ENCODE assay signal across 14 cellular contexts in genomic region chr1:39210649-39211048, GRCh38. TPM values are rescaled to one million over a fixed set of nuclear protein-coding genes. Genes with fewer than 3 reads are reported as not detected.
A peak's percentile ranks its signal among the peaks of the same experiment; 100 is the strongest.
DNase-seq lines count a peak whose midpoint lies in the region; ATAC-seq, FAIRE-seq and TF ChIP-seq lines count a peak whose summit lies in the region.
"Had no signal": no experiment of that assay in that cellular context is flagged by ENCODE, and none has a peak within 500 bp of the region (broad histone marks: within the 10 kb centered on the region; RNA-seq: fewer than 3 reads in every experiment).

No MANE protein-coding gene starts in this region.

- CTCF ChIA-PET in activated naive CD4-positive, alpha-beta T cell treated with anti-CD3 and anti-CD28 coated beads, Interleukin-2, amount 10 ng/mL, durations not matched to agents 7 days and 5 days (lab: Charles Lee), result interaction anchor here (9.1 kb wide), 1 partner anchor 18 kb away, joined by 123 read pairs; no protein-coding TSS in a partner anchor
- CTCF ChIA-PET in activated naive CD4-positive, alpha-beta T cell treated with anti-CD3 and anti-CD28 coated beads for 36 hours (lab: Charles Lee), result interaction anchor here (0.6 to 7.9 kb wide), 2 partner anchors 17 to 615 kb away, joined by 4 to 100 read pairs; no protein-coding TSS in a partner anchor
- CTCF ChIA-PET in H1 (lab: Charles Lee; ENCODE audit: partially characterized antibody) (interaction anchor here (0.7 to 5.4 kb wide), 9 partner anchors 9 to 48 kb away, joined by 3 to 29 read pairs (median 4); no protein-coding TSS in a partner anchor), Calu3 (lab: Charles Lee) (interaction anchor here (1.0 kb wide), 1 partner anchor 18 kb away, joined by 5 read pairs; no protein-coding TSS in a partner anchor)

- H3K56ac ChIP-seq in H1 (replicated peaks; ENCODE audit: insufficient read length, low read depth, low read length), result no peak overlapping the region

- H2BK15ac ChIP-seq in H1 (ENCODE audit: low read length), result no peak overlapping the region

- H2BK120ac ChIP-seq in H1 (replicated peaks; ENCODE audit: low read depth, low read length), result no peak overlapping the region

- no peak for ATAC-seq in stimulated activated naive CD8-positive, alpha-beta T cell treated with anti-CD3 and anti-CD28 coated beads, Interleukin-15, Interleukin-2, amounts not matched to agents 100 U/mL and 50 U/mL, for 24 hours
- no peak for ATAC-seq in HG02840 (IDR thresholded peaks at IDR 0.05; ENCODE audit: low FRiP score, unreplicated experiment)

- TF ChIP-seq EP300 in H1 (IDR thresholded peaks at IDR 0.05; ENCODE audit: borderline replicate concordance in 1 of 2, low read depth in 2 of 2, low read length in 2 of 2), result no peak

- H4K20me1 ChIP-seq in H1 (replicated peaks in 1 of 2; ENCODE audit: control insufficient read depth in 1 of 2, insufficient read depth in 2 of 2, low read length in 2 of 2), result peaks cover 3 to 7% of the 10 kb centered on the region in 2 experiments

- no peak overlapping the region for H3K18ac ChIP-seq in H1 (ENCODE audit: extremely low read depth, low read length)

- no peak for DNase-seq in activated naive CD4-positive, alpha-beta T cell treated with anti-CD3 and anti-CD28 coated beads, Interleukin-2, amount 10 ng/mL, durations not matched to agents 7 days and 5 days
- no peak for DNase-seq in activated naive CD4-positive, alpha-beta T cell treated with anti-CD3 and anti-CD28 coated beads for 36 hours
- DNase-seq in stimulated activated naive CD8-positive, alpha-beta T cell treated with anti-CD3 and anti-CD28 coated beads, Interleukin-15, Interleukin-2, amounts not matched to agents 100 U/mL and 50 U/mL, for 24 hours, result no peak
- DNase-seq in H1 (ENCODE audit: low read depth in 1 of 2, low spot score in 2 of 2), result peak in 1 of 2 experiments; percentile 11
- DNase-seq in tibial artery, result no peak
- DNase-seq in Calu3, result no peak
- DNase-seq: 8988T, AML-193, DMS 273 treated with DMSO at 0.1 percent for 48 hours, HCEC 1CT, HFFc6 had no signal

- no peak overlapping the region for H3K23ac ChIP-seq in H1 (ENCODE audit: insufficient read length)

- H3K9me3 ChIP-seq in H1 (ENCODE audit: insufficient read depth in 2 of 2, low read depth in 1 of 2, low read length in 1 of 2) (no peaks in the 10 kb centered on the region), tibial artery (no peaks in the 10 kb centered on the region)

- no peaks in the 10 kb centered on the region for H3K23me2 ChIP-seq in H1 (ENCODE audit: low read depth, low read length)

- H3K27ac Mint-ChIP-seq in activated naive CD4-positive, alpha-beta T cell treated with anti-CD3 and anti-CD28 coated beads, Interleukin-2, amount 10 ng/mL, durations not matched to agents 7 days and 5 days, result no peak overlapping the region
- no peak overlapping the region for H3K27ac Mint-ChIP-seq in activated naive CD4-positive, alpha-beta T cell treated with anti-CD3 and anti-CD28 coated beads for 36 hours
- H3K27ac Mint-ChIP-seq in stimulated activated naive CD8-positive, alpha-beta T cell treated with anti-CD3 and anti-CD28 coated beads, Interleukin-15, Interleukin-2, amounts not matched to agents 100 ng/mL and 50 ng/mL, for 24 hours, result peak overlapping the region; percentile 36
- no peak overlapping the region for H3K27ac Mint-ChIP-seq in Calu3 (ENCODE audit: unreplicated experiment)
- H3K27ac Mint-ChIP-seq: HFFc6 had no signal

- peaks cover 0 to 76% of the 10 kb centered on the region in 2 experiments; a peak in 3 of 4 replicates for H3K79me2 ChIP-seq in H1 (ENCODE audit: control insufficient read depth in 1 of 2, insufficient read depth in 2 of 2, low read length in 2 of 2)

- no TSS peak for BruUV-seq in Calu3 (replicated peaks; lab: Mats Ljungman, UMichigan)

- H3K14ac ChIP-seq in H1 (ENCODE audit: insufficient read length), result no peak overlapping the region

- H3K27me3 ChIP-seq in H1 (replicated peaks in 1 of 4; ENCODE audit: control insufficient read depth in 3 of 4, extremely low read depth in 1 of 4, insufficient read depth in 3 of 4, low read length in 3 of 4) (no peaks in the 10 kb centered on the region), tibial artery (no peaks in the 10 kb centered on the region)
- H3K27me3 ChIP-seq: BLaER1 had no signal

- no peak overlapping the region for H4K91ac ChIP-seq in H1 (replicated peaks; ENCODE audit: insufficient read length, low read length)

- H3K36me3 ChIP-seq in H1 (ENCODE audit: control insufficient read depth in 2 of 4, insufficient read depth in 4 of 4, low read length in 3 of 4) (no peaks in the 10 kb centered on the region; a peak in 1 of 8 replicates), tibial artery (no peaks in the 10 kb centered on the region)

- peaks cover 23% of the 10 kb centered on the region for H3K79me1 ChIP-seq in H1 (ENCODE audit: low read depth, low read length)

- H2AK5ac ChIP-seq in H1 (ENCODE audit: low read depth, low read length), result no peak overlapping the region

- H4K5ac ChIP-seq in H1 (ENCODE audit: insufficient read length, low read depth, low read length), result no peak overlapping the region

- H3K9me3 Mint-ChIP-seq in activated naive CD4-positive, alpha-beta T cell treated with anti-CD3 and anti-CD28 coated beads, Interleukin-2, amount 10 ng/mL, durations not matched to agents 7 days and 5 days, result peaks cover 4% of the 10 kb centered on the region
- peaks cover 2% of the 10 kb centered on the region for H3K9me3 Mint-ChIP-seq in activated naive CD4-positive, alpha-beta T cell treated with anti-CD3 and anti-CD28 coated beads for 36 hours
- no peaks in the 10 kb centered on the region for H3K9me3 Mint-ChIP-seq in stimulated activated naive CD8-positive, alpha-beta T cell treated with anti-CD3 and anti-CD28 coated beads, Interleukin-15, Interleukin-2, amounts not matched to agents 100 ng/mL and 50 ng/mL, for 24 hours
- no peaks in the 10 kb centered on the region for H3K9me3 Mint-ChIP-seq in Calu3 (ENCODE audit: low read depth, unreplicated experiment)
- H3K9me3 Mint-ChIP-seq: HFFc6 had no signal

- H2AFZ ChIP-seq in H1 (ENCODE audit: low read length), result no peak overlapping the region

- H2BK5ac ChIP-seq in H1 (ENCODE audit: low read depth, low read length), result no peak overlapping the region

- H3K27ac ChIP-seq in H1 (ENCODE audit: low read depth, low read length), result no peak overlapping the region
- H3K27ac ChIP-seq in tibial artery, result peak overlapping the region; percentile 21 to 90
- H3K27ac ChIP-seq: BLaER1 had no signal

- 93% methylated on average over 1 of the region's 3 CpGs; no CpG with 5 or more reads in 1 of the 2 experiments for WGBS in H1 (ENCODE audit: extremely low coverage in 1 of 2, insufficient coverage in 1 of 2, insufficient read length in 1 of 2, insufficient replicate concordance in 2 of 2, low coverage in 1 of 2, low lambda C conversion rate in 2 of 2, missing lambda C conversion rate in 1 of 2), 2 experiments

- H3K4me1 ChIP-seq in H1 (replicated peaks in 1 of 4; ENCODE audit: control insufficient read depth in 3 of 4, insufficient read depth in 4 of 4, low read length in 3 of 4) (peaks cover 10 to 23% (median 13%) of the 10 kb centered on the region in 4 experiments), tibial artery (peaks cover 0 to 97% (median 38%) of the 10 kb centered on the region in 4 donors)

- peaks cover 28% of the 10 kb centered on the region for H3K36me3 Mint-ChIP-seq in activated naive CD4-positive, alpha-beta T cell treated with anti-CD3 and anti-CD28 coated beads, Interleukin-2, amount 10 ng/mL, durations not matched to agents 7 days and 5 days
- H3K36me3 Mint-ChIP-seq in activated naive CD4-positive, alpha-beta T cell treated with anti-CD3 and anti-CD28 coated beads for 36 hours (ENCODE audit: low read depth), result peaks cover 13% of the 10 kb centered on the region
- peaks cover 13% of the 10 kb centered on the region for H3K36me3 Mint-ChIP-seq in stimulated activated naive CD8-positive, alpha-beta T cell treated with anti-CD3 and anti-CD28 coated beads, Interleukin-15, Interleukin-2, amounts not matched to agents 100 ng/mL and 50 ng/mL, for 24 hours (ENCODE audit: low read depth)
- no peaks in the 10 kb centered on the region for H3K36me3 Mint-ChIP-seq in Calu3 (ENCODE audit: insufficient read depth, unreplicated experiment)

- no peak for TF ChIP-seq RAD21 in H1 (IDR thresholded peaks at IDR 0.05 in 1 of 2, conservative IDR thresholded peaks at IDR 0.05 in 1 of 2; ENCODE audit: low read depth in 2 of 2, low read length in 2 of 2)

- H3K9ac ChIP-seq in H1 (replicated peaks in 1 of 4; ENCODE audit: extremely low read depth in 1 of 4, low read depth in 3 of 4, low read length in 3 of 4), result no peak overlapping the region
- H3K9ac ChIP-seq: BLaER1 had no signal

- H3K4me2 ChIP-seq in H1 (ENCODE audit: insufficient read depth in 1 of 2, low read depth in 2 of 2, low read length in 2 of 2), result no peak overlapping the region
- H3K4me2 ChIP-seq: BLaER1 had no signal

- no peak for TF ChIP-seq POLR2A in H1 (IDR thresholded peaks at IDR 0.05; ENCODE audit: control extremely low read depth in 1 of 2, low read depth in 2 of 2, low read length in 2 of 2)

- FAIRE-seq in H1 (lab: Jason Lieb, UNC), result no peak

- H3K27me3 Mint-ChIP-seq in activated naive CD4-positive, alpha-beta T cell treated with anti-CD3 and anti-CD28 coated beads, Interleukin-2, amount 10 ng/mL, durations not matched to agents 7 days and 5 days, result no peaks in the 10 kb centered on the region
- H3K27me3 Mint-ChIP-seq in activated naive CD4-positive, alpha-beta T cell treated with anti-CD3 and anti-CD28 coated beads for 36 hours (ENCODE audit: low read depth), result no peaks in the 10 kb centered on the region
- no peaks in the 10 kb centered on the region for H3K27me3 Mint-ChIP-seq in stimulated activated naive CD8-positive, alpha-beta T cell treated with anti-CD3 and anti-CD28 coated beads, Interleukin-15, Interleukin-2, amounts not matched to agents 100 ng/mL and 50 ng/mL, for 24 hours
- H3K27me3 Mint-ChIP-seq in Calu3 (ENCODE audit: unreplicated experiment), result no peaks in the 10 kb centered on the region

- no peak overlapping the region for H2BK20ac ChIP-seq in H1 (ENCODE audit: low read length)

- POLR2A ChIA-PET in H1 (lab: Charles Lee; ENCODE audit: partially characterized antibody), result interaction anchor here (0.6 kb wide), 2 partner anchors 10 to 56 kb away, joined by 3 read pairs; no protein-coding TSS in a partner anchor

- intact Hi-C loops in activated naive CD4-positive, alpha-beta T cell treated with anti-CD3 and anti-CD28 coated beads for 36 hours (cut with micrococcal nuclease), result no loop called here
- intact Hi-C loops in tibial artery (cut with DNase I; ENCODE audit: low total_unique reads), result loop anchor here (5.0 kb wide), 1 partner anchor 47 kb away; no protein-coding TSS in a partner anchor
- intact Hi-C loops in Calu3 (cut with micrococcal nuclease; ENCODE audit: unreplicated experiment), result no loop called here

- TF ChIP-seq CTCF in H1 (IDR thresholded peaks at IDR 0.05; ENCODE audit: control extremely low read depth in 1 of 3, insufficient read depth in 1 of 3, low read depth in 1 of 3, low read length in 3 of 3) (no peak), tibial artery (IDR thresholded peaks at IDR 0.05) (no peak), Calu3 (IDR thresholded peaks at IDR 0.05; ENCODE audit: unreplicated experiment) (no peak)

- H3K4me3 ChIP-seq in H1 (ENCODE audit: extremely low read depth in 1 of 4, insufficient read depth in 2 of 4, low read depth in 3 of 4, low read length in 4 of 4) (no peak overlapping the region), tibial artery (no peak overlapping the region)
- H3K4me3 ChIP-seq: BLaER1 had no signal

- no peak overlapping the region for H4K8ac ChIP-seq in H1 (ENCODE audit: extremely low read depth, insufficient read depth, low read length)

- peaks cover 54% of the 10 kb centered on the region for H3K4me1 Mint-ChIP-seq in activated naive CD4-positive, alpha-beta T cell treated with anti-CD3 and anti-CD28 coated beads, Interleukin-2, amount 10 ng/mL, durations not matched to agents 7 days and 5 days
- H3K4me1 Mint-ChIP-seq in activated naive CD4-positive, alpha-beta T cell treated with anti-CD3 and anti-CD28 coated beads for 36 hours (ENCODE audit: low read depth), result peaks cover 46% of the 10 kb centered on the region
- H3K4me1 Mint-ChIP-seq in stimulated activated naive CD8-positive, alpha-beta T cell treated with anti-CD3 and anti-CD28 coated beads, Interleukin-15, Interleukin-2, amounts not matched to agents 100 ng/mL and 50 ng/mL, for 24 hours (ENCODE audit: low read depth), result peaks cover 59% of the 10 kb centered on the region
- peaks cover 28% of the 10 kb centered on the region for H3K4me1 Mint-ChIP-seq in Calu3 (ENCODE audit: low read depth, unreplicated experiment)

- no peak overlapping the region for H3K4ac ChIP-seq in H1 (replicated peaks; ENCODE audit: insufficient read length, low read depth, low read length)

- H2BK12ac ChIP-seq in H1 (ENCODE audit: low read depth, low read length), result no peak overlapping the region

- peak overlapping the region; percentile 30 for H3K4me3 Mint-ChIP-seq in activated naive CD4-positive, alpha-beta T cell treated with anti-CD3 and anti-CD28 coated beads, Interleukin-2, amount 10 ng/mL, durations not matched to agents 7 days and 5 days
- H3K4me3 Mint-ChIP-seq in activated naive CD4-positive, alpha-beta T cell treated with anti-CD3 and anti-CD28 coated beads for 36 hours, result no peak overlapping the region
- H3K4me3 Mint-ChIP-seq in stimulated activated naive CD8-positive, alpha-beta T cell treated with anti-CD3 and anti-CD28 coated beads, Interleukin-15, Interleukin-2, amounts not matched to agents 100 ng/mL and 50 ng/mL, for 24 hours, result no peak overlapping the region
- no peak overlapping the region for H3K4me3 Mint-ChIP-seq in Calu3 (ENCODE audit: low read depth, unreplicated experiment)
- H3K4me3 Mint-ChIP-seq: HFFc6 had no signal

RNA-seq across cellular contexts. Expression of gene MACF1, which starts 6.2 kb away (rescaled TPM):
- total RNA-seq in activated naive CD4-positive, alpha-beta T cell treated with anti-CD3 and anti-CD28 coated beads for 36 hours, result 100 to 1,000 TPM; 174 to 179 TPM
- total RNA-seq in H1 (2021; fragmentation: NEBNext Ultra II Directional; extraction: Animal tissue kit (Norgen Biotek cat#: 25700)), result 261 and 285 TPM in 2 replicates
- 57.6 and 59.8 TPM in 2 replicates for polyA plus RNA-seq in H1 (2011; rRNA removed)
- 58.6 TPM for polyA plus RNA-seq in H1 (2011; cell fraction: cytosol; rRNA removed)
- 249 TPM for polyA plus RNA-seq in H1 (2011; cell fraction: nucleus; rRNA removed)
- polyA plus RNA-seq in H1 (2012, experiment 1 of 2), result 118 to 148 TPM (median 133 TPM) in 4 replicates
- polyA plus RNA-seq in H1 (2012, experiment 2 of 2), result 7.3 TPM
- 141 TPM for polyA plus RNA-seq in H1 (2013, experiment 1 of 2)
- polyA plus RNA-seq in H1 (2013, experiment 2 of 2), result 133 TPM
- polyA minus RNA-seq in H1 (2011; rRNA and poly(A)+ RNA removed), result 265 and 314 TPM in 2 replicates
- polyA minus RNA-seq in H1 (2011; cell fraction: cytosol; rRNA and poly(A)+ RNA removed), result 150 TPM
- polyA minus RNA-seq in H1 (2011; cell fraction: nucleus; rRNA and poly(A)+ RNA removed), result 618 TPM
- total RNA-seq in Calu3 (2022), result 701 and 705 TPM in 2 replicates
